Comparison of ENCODE assay signal across 20 cellular contexts in the genomic region with DNA sequence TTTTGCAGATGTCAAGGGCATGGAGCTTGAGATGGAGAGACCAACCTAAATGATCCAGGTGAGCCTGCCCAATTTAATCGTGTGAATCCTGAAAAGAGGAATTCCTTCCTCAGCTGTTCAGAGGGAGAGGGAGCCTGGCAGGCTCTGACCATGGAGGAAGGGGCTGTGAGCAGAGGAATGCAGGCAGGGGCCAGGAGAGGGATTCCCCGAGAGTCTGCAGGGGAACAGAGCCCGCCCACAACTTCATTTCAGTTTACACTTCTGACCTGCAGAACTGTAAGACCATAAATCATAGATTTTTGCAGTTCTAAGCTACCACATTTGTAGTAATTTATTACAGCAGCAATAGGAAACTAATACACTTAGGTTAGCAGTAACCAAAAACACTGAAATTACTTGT.
"Had no signal": no experiment of that assay in that cellular context is flagged by ENCODE, and none has a peak within 500 bp of the region (broad histone marks: within the 10 kb centered on the region; RNA-seq: fewer than 3 reads in every experiment).

No MANE protein-coding gene starts in this region.

- H3K4me3 Mint-ChIP-seq: activated naive CD8-positive, alpha-beta T cell treated with anti-CD3 and anti-CD28 coated beads, Interleukin-2, amount 10 ng/mL, durations not matched to agents 7 days and 5 days; immature natural killer cell; natural killer cell; stimulated activated naive B cell treated with anti-CD40 and anti-IgM and Interleukin-4, amounts not matched to agents 10 μg/mL and 1 μg/mL and 100 μg/mL, for 72 hours; T-helper 17 cell had no signal

- H3K36me3 ChIP-seq: breast epithelium, gastroesophageal sphincter, heart left ventricle, spleen had no signal

- H3K27ac ChIP-seq: heart left ventricle, spleen, VCaP had no signal

- DNase-seq: activated CD4-positive, alpha-beta T cell treated with anti-CD3 and anti-CD28 coated beads, Interleukin-2, amount 50 U/mL, for 48 hours; activated naive CD4-positive, alpha-beta T cell treated with Interleukin-2 at 50 U/mL for 16 hours; activated naive CD8-positive, alpha-beta T cell treated with anti-CD3 and anti-CD28 coated beads, Interleukin-2, amount 10 ng/mL, durations not matched to agents 7 days and 5 days; activated T-cell treated with anti-CD3 and anti-CD28 coated beads, Interleukin-2, amount 50 U/mL, for 1 hour; anterior cingulate cortex; cerebellar nuclear complex; effector CD8-positive, alpha-beta T cell; heart left ventricle; immature natural killer cell; natural killer cell; occipital lobe; posterior cingulate gyrus; spleen; stimulated activated naive B cell treated with anti-CD40 and anti-IgM and Interleukin-4, amounts not matched to agents 10 μg/mL and 1 μg/mL and 100 μg/mL, for 72 hours; T-helper 17 cell had no signal

- H3K4me1 Mint-ChIP-seq: activated naive CD8-positive, alpha-beta T cell treated with anti-CD3 and anti-CD28 coated beads, Interleukin-2, amount 10 ng/mL, durations not matched to agents 7 days and 5 days; immature natural killer cell; natural killer cell had no signal

- H3K36me3 Mint-ChIP-seq: activated naive CD8-positive, alpha-beta T cell treated with anti-CD3 and anti-CD28 coated beads, Interleukin-2, amount 10 ng/mL, durations not matched to agents 7 days and 5 days; immature natural killer cell; natural killer cell; stimulated activated naive B cell treated with anti-CD40 and anti-IgM and Interleukin-4, amounts not matched to agents 10 μg/mL and 1 μg/mL and 100 μg/mL, for 72 hours had no signal

- ATAC-seq: esophagus mucosa; gastroesophageal sphincter; heart left ventricle; natural killer cell; stimulated activated naive B cell treated with anti-CD40 and anti-IgM and Interleukin-4, amounts not matched to agents 10 μg/mL and 1 μg/mL and 100 μg/mL, for 72 hours; T-helper 17 cell had no signal

- H3K4me3 ChIP-seq: breast epithelium, gastroesophageal sphincter, heart left ventricle, spleen had no signal

- H3K9me3 Mint-ChIP-seq: activated naive CD8-positive, alpha-beta T cell treated with anti-CD3 and anti-CD28 coated beads, Interleukin-2, amount 10 ng/mL, durations not matched to agents 7 days and 5 days; activated T-helper 2 cell treated with anti-CD3 and anti-CD28 coated beads, Interferon-gamma antibody, Interleukin-2, Interleukin-4, amounts not matched to agents 10 μg/mL and 5 μg/mL and 100 μg/mL, durations not matched to agents 14 hours and 24 hours and 36 hours; natural killer cell had no signal

- H3K9me3 ChIP-seq: breast epithelium, gastroesophageal sphincter, spleen had no signal

- H3K27ac Mint-ChIP-seq: activated naive CD8-positive, alpha-beta T cell treated with anti-CD3 and anti-CD28 coated beads, Interleukin-2, amount 10 ng/mL, durations not matched to agents 7 days and 5 days; activated T-helper 2 cell treated with anti-CD3 and anti-CD28 coated beads, Interferon-gamma antibody, Interleukin-2, Interleukin-4, amounts not matched to agents 10 μg/mL and 5 μg/mL and 100 μg/mL, durations not matched to agents 14 hours and 24 hours and 36 hours; immature natural killer cell; natural killer cell; stimulated activated naive B cell treated with anti-CD40 and anti-IgM and Interleukin-4, amounts not matched to agents 10 μg/mL and 1 μg/mL and 100 μg/mL, for 72 hours; T-helper 17 cell had no signal
